In genomic region chr1:59431566-59432294, GRCh38 we compare ENCODE assay signal across 1 cellular context.
TF ChIP-seq lines count a peak whose summit lies in the region.

No MANE protein-coding gene starts in this region.

TF ChIP-seq in GM12878, 131 proteins besides CTCF, POLR2A, EP300 and RAD21 (continued from another document):
- TF ChIP-seq ATF2 (IDR thresholded peaks at IDR 0.05; ENCODE audit: low read length), result no peak
- no peak for TF ChIP-seq DPF2 (IDR thresholded peaks at IDR 0.05)
- TF ChIP-seq ZNF24 (IDR thresholded peaks at IDR 0.05), result no peak
- TF ChIP-seq RBBP5 (conservative IDR thresholded peaks at IDR 0.05), result no peak
- no peak for TF ChIP-seq ZNF207 (IDR thresholded peaks at IDR 0.05; ENCODE audit: borderline replicate concordance)
- TF ChIP-seq IRF3 (IDR thresholded peaks at IDR 0.05), result no peak
- TF ChIP-seq CBX5 (IDR thresholded peaks at IDR 0.05; ENCODE audit: low read depth), result no peak
- TF ChIP-seq SUZ12 (IDR thresholded peaks at IDR 0.05; ENCODE audit: unreplicated experiment), result no peak
- no peak for TF ChIP-seq HCFC1 (IDR thresholded peaks at IDR 0.05; ENCODE audit: low read length)
- TF ChIP-seq PBX3 (IDR thresholded peaks at IDR 0.05; ENCODE audit: insufficient replicate concordance, low read depth, low read length), result no peak
- TF ChIP-seq ETV6 (conservative IDR thresholded peaks at IDR 0.05 in 1 of 2, IDR thresholded peaks at IDR 0.05 in 1 of 2; ENCODE audit: borderline replicate concordance in 1 of 2, low read depth in 1 of 2), result no peak
